In genomic region chr5:132325691-132326090, GRCh38 we compare ENCODE assay signal across 30 cellular contexts.
"Had no signal": no experiment of that assay in that cellular context is flagged by ENCODE, and none has a peak within 500 bp of the region (broad histone marks: within the 10 kb centered on the region; RNA-seq: fewer than 3 reads in every experiment).

No MANE protein-coding gene starts in this region.

- H3K4me3 ChIP-seq: cardiac muscle cell, Peyer's patch, SJSA1 had no signal

- H3K4me2 ChIP-seq: SK-N-SH had no signal

- ATAC-seq: activated CD8-positive, alpha-beta T cell treated with anti-CD3 and anti-CD28 coated beads for 36 hours; activated T-cell treated with anti-CD3 and anti-CD28 coated beads, Interleukin-2, amount 50 U/mL, for 72 hours; activated T-helper 17 cell treated with anti-CD3 and anti-CD28 coated beads, Interleukin-2, amount 50 U/mL, for 72 hours; PC-3 had no signal

- H3K27ac ChIP-seq: cardiac muscle cell, Peyer's patch, SJSA1 had no signal

- H3K9me3 ChIP-seq: Peyer's patch, SJSA1, SK-N-SH had no signal

- H3K36me3 ChIP-seq: cardiac muscle cell, SJSA1 had no signal

- FAIRE-seq: TTC549 had no signal

- DNase-seq: activated CD4-positive, alpha-beta T cell treated with anti-CD3 and anti-CD28 coated beads, Interleukin-2, amount 10 ng/mL, durations not matched to agents 24 days and 14 days; activated CD4-positive, alpha-beta T cell treated with anti-CD3 and anti-CD28 coated beads, Interleukin-2, amount 50 U/mL, for 4 hours; activated CD8-positive, alpha-beta T cell treated with anti-CD3 and anti-CD28 coated beads for 36 hours; activated effector memory CD4-positive, alpha-beta T cell treated with anti-CD3 and anti-CD28 coated beads, Interleukin-2, amount 50 U/mL, for 16 hours; activated naive CD4-positive, alpha-beta T cell; activated naive CD4-positive, alpha-beta T cell treated with anti-CD3 and anti-CD28 coated beads, Interleukin-2, amount 50 U/mL, for 16 hours; activated naive CD8-positive, alpha-beta T cell treated with anti-CD3 and anti-CD28 coated beads for 36 hours; activated T-cell treated with anti-CD3 and anti-CD28 coated beads, Interleukin-2, amount 50 U/mL, for 1 hour; activated T-cell treated with anti-CD3 and anti-CD28 coated beads, Interleukin-2, amount 50 U/mL, for 72 hours; amniotic stem cell; aorta; Karpas-422; NCI-H1048; NCI-H1105 treated with DMSO at 0.1 percent for 48 hours; NCI-H1436; NCI-H1694; NCI-H1930; NCI-H2081 treated with DMSO at 0.1 percent for 48 hours; NCI-H510A treated with DMSO at 0.1 percent for 48 hours; NCI-H526 treated with DMSO at 0.1 percent for 48 hours; NK-92 treated with Interleukin-12 subunit alpha and Interleukin-12 subunit beta, amount 100 ng/mL, for 24 hours; PC-3; Peyer's patch; RPMI8226; SHP77 treated with DMSO at 0.1 percent for 48 hours; SK-N-SH had no signal

- H3K9ac ChIP-seq: SK-N-SH had no signal

- H3K27me3 ChIP-seq: cardiac muscle cell, Peyer's patch, SJSA1 had no signal
